ENCODE assay signal across 8 cellular contexts in the genomic region with DNA sequence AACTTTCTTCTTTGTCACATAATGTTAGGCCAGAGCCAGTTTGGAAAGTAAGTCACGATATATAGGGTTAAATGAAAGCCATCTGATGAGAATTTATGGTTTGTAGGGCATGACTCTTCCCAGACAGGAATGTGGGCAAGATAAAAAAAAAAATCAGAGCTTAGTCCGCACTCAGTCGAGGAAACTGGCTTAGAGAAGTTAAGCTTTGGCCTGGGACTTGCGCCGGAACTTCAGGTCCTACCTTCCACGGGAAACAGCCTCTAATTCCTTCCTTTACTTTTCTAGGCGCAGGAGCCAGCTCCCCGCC. TPM values are rescaled to one million over a fixed set of nuclear protein-coding genes. Genes with fewer than 3 reads are reported as not detected.
DNase-seq lines count a peak whose midpoint lies in the region; ATAC-seq and TF ChIP-seq lines count a peak whose summit lies in the region.

No MANE protein-coding gene starts in this region.

- TF ChIP-seq POLR2A in spleen (IDR thresholded peaks at IDR 0.05): no peak

- TF ChIP-seq CTCF in HFFc6 (IDR thresholded peaks at IDR 0.05) (no peak), spleen (IDR thresholded peaks at IDR 0.05 in 8 of 11, conservative IDR thresholded peaks at IDR 0.05 in 3 of 11) (no peak)

- H3K4me1 Mint-ChIP-seq in HFFc6 (ENCODE audit: low read depth): peaks cover 47% of the 10 kb centered on the region
- H3K4me1 Mint-ChIP-seq in activated CD8-positive, alpha-beta T cell treated with anti-CD3 and anti-CD28 coated beads, Interleukin-2, amount 10 ng/mL, durations not matched to agents 7 days and 5 days (ENCODE audit: low read depth): peaks cover 36% of the 10 kb centered on the region

- intact Hi-C loops in spleen (cut with DNase I; ENCODE audit: low total_unique reads): no loop called here

- POLR2A ChIA-PET in activated CD8-positive, alpha-beta T cell treated with anti-CD3 and anti-CD28 coated beads, Interleukin-2, amount 10 ng/mL, durations not matched to agents 7 days and 5 days (lab: Charles Lee): interaction anchor here (0.6 to 3.0 kb wide), 4 partner anchors 9 to 101 kb away, joined by 3 to 16 read pairs (median 3); no protein-coding TSS in a partner anchor

- H3K36me3 Mint-ChIP-seq in HFFc6 (ENCODE audit: low read depth): peaks cover 29% of the 10 kb centered on the region
- peaks cover 23% of the 10 kb centered on the region for H3K36me3 Mint-ChIP-seq in activated CD8-positive, alpha-beta T cell treated with anti-CD3 and anti-CD28 coated beads, Interleukin-2, amount 10 ng/mL, durations not matched to agents 7 days and 5 days (ENCODE audit: low read depth)

- H3K36me3 ChIP-seq in iPS DF 6.9 (ENCODE audit: control insufficient read depth, insufficient read depth, low read length) (no peaks in the 10 kb centered on the region), spleen (peaks cover 0 to 6% (median 0%) of the 10 kb centered on the region in 6 donors)

- DNase-seq in HFFc6 (no peak), iPS DF 6.9 (ENCODE audit: low read depth, low spot score) (no peak), spleen (no peak), NCI-H526 (lab: John Stamatoyannopoulos, UW) (no peak), Kasumi-1 (lab: John Stamatoyannopoulos, UW) (no peak)
- DNase-seq in activated CD8-positive, alpha-beta T cell treated with anti-CD3 and anti-CD28 coated beads, Interleukin-2, amount 10 ng/mL, durations not matched to agents 7 days and 5 days: no peak

- CTCF ChIA-PET in activated CD8-positive, alpha-beta T cell treated with anti-CD3 and anti-CD28 coated beads, Interleukin-2, amount 10 ng/mL, durations not matched to agents 7 days and 5 days (lab: Charles Lee): interaction anchor here (0.6 to 2.8 kb wide), 7 partner anchors 11 to 315 kb away, joined by 3 to 8 read pairs (median 5); no protein-coding TSS in a partner anchor

- H3K4me3 ChIP-seq in iPS DF 6.9 (ENCODE audit: low read length) (peak overlapping the region; percentile 94; the same call in 1 of the 2 replicates), spleen (peak overlapping the region; percentile 95 to 100 (median 99))

- H3K27ac ChIP-seq in iPS DF 6.9 (ENCODE audit: low read length) (no peak overlapping the region), spleen (peak overlapping the region; percentile 92 to 98 (median 94))

- peak overlapping the region; percentile 92 for H3K27ac Mint-ChIP-seq in HFFc6
- H3K27ac Mint-ChIP-seq in activated CD8-positive, alpha-beta T cell treated with anti-CD3 and anti-CD28 coated beads, Interleukin-2, amount 10 ng/mL, durations not matched to agents 7 days and 5 days: peak overlapping the region; percentile 87

- H3K4me1 ChIP-seq in iPS DF 6.9 (ENCODE audit: control insufficient read depth, insufficient read depth, low read length) (no peaks in the 10 kb centered on the region; the same call in 1 of the 2 replicates), spleen (peaks cover 16 to 60% (median 46%) of the 10 kb centered on the region in 6 donors)

- no CpG with 5 or more reads among the region's 8 CpGs for WGBS in iPS DF 6.9 (ENCODE audit: insufficient coverage, insufficient read length)
- WGBS in spleen, 5 donors: 0 to 1% (median 1%) methylated on average over 7 to 8 of the region's 8 CpGs

- H3K27me3 Mint-ChIP-seq in HFFc6 (ENCODE audit: insufficient read depth): no peaks in the 10 kb centered on the region
- H3K27me3 Mint-ChIP-seq in activated CD8-positive, alpha-beta T cell treated with anti-CD3 and anti-CD28 coated beads, Interleukin-2, amount 10 ng/mL, durations not matched to agents 7 days and 5 days (ENCODE audit: low read depth): no peaks in the 10 kb centered on the region

- peak overlapping the region; percentile 96 for H3K4me3 Mint-ChIP-seq in HFFc6
- peak overlapping the region; percentile 86 for H3K4me3 Mint-ChIP-seq in activated CD8-positive, alpha-beta T cell treated with anti-CD3 and anti-CD28 coated beads, Interleukin-2, amount 10 ng/mL, durations not matched to agents 7 days and 5 days

- no peak for ATAC-seq in activated CD8-positive, alpha-beta T cell treated with anti-CD3 and anti-CD28 coated beads, Interleukin-2, amount 10 ng/mL, durations not matched to agents 7 days and 5 days
- ATAC-seq in GM21825 (IDR thresholded peaks at IDR 0.05; ENCODE audit: unreplicated experiment) (no peak), GM21390 (IDR thresholded peaks at IDR 0.05; ENCODE audit: unreplicated experiment) (no peak)

- H3K9me3 Mint-ChIP-seq in HFFc6: no peaks in the 10 kb centered on the region; the same call in 1 of the 2 replicates
- H3K9me3 Mint-ChIP-seq in activated CD8-positive, alpha-beta T cell treated with anti-CD3 and anti-CD28 coated beads, Interleukin-2, amount 10 ng/mL, durations not matched to agents 7 days and 5 days (ENCODE audit: insufficient read depth): no peaks in the 10 kb centered on the region

- H3K27me3 ChIP-seq in iPS DF 6.9 (ENCODE audit: control insufficient read depth, insufficient read depth, low read length) (no peaks in the 10 kb centered on the region), spleen (replicated peaks in 1 of 7) (no peaks in the 10 kb centered on the region)

- no peaks in the 10 kb centered on the region for H3K9me3 ChIP-seq in iPS DF 6.9 (ENCODE audit: control insufficient read depth, insufficient read depth, low read length)
- no peaks in the 10 kb centered on the region for H3K9me3 ChIP-seq in spleen

RNA-seq across cellular contexts. Expression of gene DDX31, which starts 0.5 kb away (rescaled TPM):
- total RNA-seq in HFFc6 (2021; fragmentation: NEBNext Ultra II Directional; extraction: Animal tissue kit (Norgen Biotek cat#: 25700)): 10 to 100 TPM in 5 of 6 experiments, 1 to 10 TPM in 1; 9.6 to 16.2 (median 14.9) TPM
- total RNA-seq in activated CD8-positive, alpha-beta T cell treated with anti-CD3 and anti-CD28 coated beads, Interleukin-2, amount 10 ng/mL, durations not matched to agents 7 days and 5 days: 10 to 100 TPM; 12.6 to 13.2 TPM
- 10 to 100 TPM; 10.3 to 19.3 (median 16.1) TPM for total RNA-seq in spleen
- polyA plus RNA-seq in spleen: 10 to 100 TPM in 2 of 3 donors, 1 to 10 TPM in 1; 8.6 to 18.7 (median 11.0) TPM

RNA-seq across cellular contexts. Expression of gene GTF3C4, which starts 1.0 kb away (rescaled TPM):
- total RNA-seq in HFFc6 (2021; fragmentation: NEBNext Ultra II Directional; extraction: Animal tissue kit (Norgen Biotek cat#: 25700)): 10 to 100 TPM; 13.5 to 16.0 (median 15.1) TPM
- 10 to 100 TPM; 12.2 to 13.0 TPM for total RNA-seq in activated CD8-positive, alpha-beta T cell treated with anti-CD3 and anti-CD28 coated beads, Interleukin-2, amount 10 ng/mL, durations not matched to agents 7 days and 5 days
- total RNA-seq in spleen: 10 to 100 TPM in 6 of 7 donors, 1 to 10 TPM in 1; 9.3 to 11.7 (median 10.9) TPM
- 1 to 10 TPM; 1.8 to 2.8 (median 2.1) TPM for polyA plus RNA-seq in spleen
